Comparison of ENCODE assay signal across 8 cellular contexts in genomic region chr16:71896688-71897368, GRCh38. TPM values are rescaled to one million over a fixed set of nuclear protein-coding genes. Genes with fewer than 3 reads are reported as not detected.
DNase-seq lines count a peak whose midpoint lies in the region; ATAC-seq and TF ChIP-seq lines count a peak whose summit lies in the region.

No MANE protein-coding gene starts in this region.

- no peak overlapping the region for H3K4ac ChIP-seq in H9 (ENCODE audit: low read depth, low read length)

- H3K27ac Mint-ChIP-seq in H9 (peak overlapping the region in 1 of 3 experiments; percentile 90; a peak in 1 of 7 replicates), glutamatergic neuron (ENCODE audit: unreplicated experiment) (peak overlapping the region; percentile 72)

- H3K23me2 ChIP-seq in H9 (ENCODE audit: insufficient read length, low read depth, low read length, poor library complexity, severe bottlenecking) = peaks cover 7% of the 10 kb centered on the region

- H3K4me1 ChIP-seq in H9 (ENCODE audit: insufficient read depth, low read length) = no peaks in the 10 kb centered on the region
- H3K4me1 ChIP-seq in skeletal muscle tissue (ENCODE audit: control insufficient read depth in 3 of 3, insufficient read depth in 3 of 3, low read length in 3 of 3) = peaks cover 13 to 24% (median 17%) of the 10 kb centered on the region in 3 donors

- no peak overlapping the region for H3K18ac ChIP-seq in H9 (ENCODE audit: insufficient read length, low read depth, low read length)

- no peaks in the 10 kb centered on the region for H3K27me3 ChIP-seq in H9 (ENCODE audit: insufficient read depth, low read length)
- no peaks in the 10 kb centered on the region for H3K27me3 ChIP-seq in skeletal muscle tissue (ENCODE audit: control insufficient read depth in 3 of 3, insufficient read depth in 3 of 3, low read length in 3 of 3)

- H2BK12ac ChIP-seq in H9 (ENCODE audit: insufficient read length, low read depth, low read length) = no peak overlapping the region

- H2AFZ ChIP-seq in H9 (ENCODE audit: low read length) = no peak overlapping the region

- H3K56ac ChIP-seq in H9 (ENCODE audit: insufficient read length, low read depth, low read length) = no peak overlapping the region

- H3K4me3 ChIP-seq in skeletal muscle tissue (ENCODE audit: low read length in 3 of 3) = peak overlapping the region; percentile 90 to 96 (median 94)

- H3K4me2 ChIP-seq in H9 (ENCODE audit: insufficient read depth, insufficient read length, low read length) = peak overlapping the region; percentile 87

- no peak for ATAC-seq in GM18868 (IDR thresholded peaks at IDR 0.05; ENCODE audit: unreplicated experiment)

- no peaks in the 10 kb centered on the region for H3K9me3 ChIP-seq in H9 (ENCODE audit: control insufficient read depth, low read depth, low read length)
- no peaks in the 10 kb centered on the region for H3K9me3 ChIP-seq in skeletal muscle tissue (ENCODE audit: control insufficient read depth in 3 of 3, low read length in 3 of 3)

- no peaks in the 10 kb centered on the region for H4K20me1 ChIP-seq in H9 (ENCODE audit: control insufficient read depth, insufficient read depth, insufficient read length)

- H3T11ph ChIP-seq in H9 (ENCODE audit: low read length) = no peak overlapping the region

- H3K27me3 Mint-ChIP-seq in H9 (ENCODE audit: low read depth) (no peaks in the 10 kb centered on the region; the same call in 1 of the 2 replicates), glutamatergic neuron (ENCODE audit: unreplicated experiment) (peaks cover 13% of the 10 kb centered on the region)

- H2BK20ac ChIP-seq in H9 (ENCODE audit: low read depth, low read length, poor library complexity, severe bottlenecking) = no peak overlapping the region

- H4K8ac ChIP-seq in H9 (replicated peaks; ENCODE audit: insufficient read length, low read depth, low read length) = no peak overlapping the region

- no peak overlapping the region for H3K23ac ChIP-seq in H9 (ENCODE audit: insufficient read length, low read depth, low read length)

- no peaks in the 10 kb centered on the region for H3K79me1 ChIP-seq in H9 (ENCODE audit: insufficient read depth, low read depth, low read length, poor library complexity, severe bottlenecking)

- H3K79me2 ChIP-seq in H9 (ENCODE audit: insufficient read depth, low read length) = peaks cover 38% of the 10 kb centered on the region; the same call in 1 of the 2 replicates

- H3K36me3 Mint-ChIP-seq in H9 (ENCODE audit: insufficient read depth in 1 of 3, low read depth in 3 of 3) = peaks cover 7 to 19% (median 12%) of the 10 kb centered on the region in 3 experiments
- H3K36me3 Mint-ChIP-seq in glutamatergic neuron (ENCODE audit: unreplicated experiment) = no peaks in the 10 kb centered on the region

- no peak overlapping the region for H3K27ac ChIP-seq in H9 (ENCODE audit: insufficient read length, low read depth, low read length)
- peak overlapping the region; percentile 87; the same call in 1 of the 2 replicates for H3K27ac ChIP-seq in VCaP
- H3K27ac ChIP-seq in skeletal muscle tissue (ENCODE audit: low read depth, low read length) = no peak overlapping the region

- peaks cover 0 to 2% of the 10 kb centered on the region in 2 experiments; a peak in 1 of 5 replicates for H3K9me3 Mint-ChIP-seq in H9
- H3K9me3 Mint-ChIP-seq in glutamatergic neuron (ENCODE audit: unreplicated experiment) = peaks cover 12% of the 10 kb centered on the region

- DNase-seq in H9 (no peak), glutamatergic neuron (no peak), NCI-H748 (lab: John Stamatoyannopoulos, UW; ENCODE audit: unreplicated experiment) (no peak), globus pallidus (ENCODE audit: low spot score) (no peak), MV-4-11 (lab: John Stamatoyannopoulos, UW) (no peak)

- H2BK120ac ChIP-seq in H9 (ENCODE audit: low read depth, low read length, poor library complexity, severe bottlenecking) = no peak overlapping the region

- H3K9ac ChIP-seq in H9 (ENCODE audit: extremely low read depth, insufficient read length, low read length) (peak overlapping the region; percentile 47), skeletal muscle tissue (ENCODE audit: low read depth in 1 of 3, low read length in 3 of 3) (peak overlapping the region; percentile 98 to 99 (median 98))

- no peak overlapping the region for H4K91ac ChIP-seq in H9 (ENCODE audit: insufficient read length, low read depth, low read length)

- TF ChIP-seq CTCF in H9 (conservative IDR thresholded peaks at IDR 0.05) = no peak
- no peak for TF ChIP-seq CTCF in VCaP (conservative IDR thresholded peaks at IDR 0.05)
- TF ChIP-seq CTCF in glutamatergic neuron (IDR thresholded peaks at IDR 0.05; ENCODE audit: partially characterized antibody, unreplicated experiment) = no peak

- H3K36me3 ChIP-seq in skeletal muscle tissue (ENCODE audit: control insufficient read depth in 3 of 3, insufficient read depth in 3 of 3, low read length in 3 of 3) = no peaks in the 10 kb centered on the region

- no peak overlapping the region for H2BK15ac ChIP-seq in H9 (ENCODE audit: low read depth, low read length)

- no peak overlapping the region for H3K14ac ChIP-seq in H9 (ENCODE audit: insufficient read depth, low read length)

- H3K4me3 Mint-ChIP-seq in H9 = peak overlapping the region; percentile 97 to 98
- H3K4me3 Mint-ChIP-seq in glutamatergic neuron (ENCODE audit: unreplicated experiment) = peak overlapping the region; percentile 96

- WGBS in H9 (ENCODE audit: extremely low coverage, insufficient read length, low lambda C conversion rate) = no CpG with 5 or more reads among the region's 15 CpGs

- H4K5ac ChIP-seq in H9 (ENCODE audit: insufficient read length, low read depth, low read length) = no peak overlapping the region

- no peak overlapping the region for H2BK5ac ChIP-seq in H9 (ENCODE audit: insufficient read length, low read length)

- H2AK5ac ChIP-seq in H9 (ENCODE audit: insufficient read length, low read length) = no peak overlapping the region

- peaks cover 8 to 17% of the 10 kb centered on the region in 2 experiments for H3K4me1 Mint-ChIP-seq in H9
- peaks cover 8% of the 10 kb centered on the region for H3K4me1 Mint-ChIP-seq in glutamatergic neuron (ENCODE audit: low read depth, unreplicated experiment)

RNA-seq across cellular contexts. Expression of gene IST1, which starts 1.5 kb away (rescaled TPM):
- total RNA-seq in H9 (2021) (263 and 264 TPM in 2 replicates), glutamatergic neuron (ENCODE audit: unreplicated experiment) (271 TPM), skeletal muscle tissue (114 TPM)

RNA-seq across cellular contexts. Expression of gene ZNF821, which starts 12.8 kb away (rescaled TPM):
- 11.6 and 12.5 TPM in 2 replicates for total RNA-seq in H9 (2021)
- 40.9 TPM for total RNA-seq in glutamatergic neuron (ENCODE audit: unreplicated experiment)
- 5.7 TPM for total RNA-seq in skeletal muscle tissue

RNA-seq across cellular contexts. Expression of gene ATXN1L, which starts 51.1 kb away (rescaled TPM):
- 30.1 and 30.3 TPM in 2 replicates for total RNA-seq in H9 (2021)
- 27.6 TPM for total RNA-seq in glutamatergic neuron (ENCODE audit: unreplicated experiment)
- 12.0 TPM for total RNA-seq in skeletal muscle tissue
